In genomic region chr21:16932314-16932713, GRCh38 we compare ENCODE assay signal across 11 cellular contexts.
"Had no signal": no experiment of that assay in that cellular context is flagged by ENCODE, and none has a peak within 500 bp of the region (broad histone marks: within the 10 kb centered on the region; RNA-seq: fewer than 3 reads in every experiment).

No MANE protein-coding gene starts in this region.

- H3K4me3 ChIP-seq: GM23248 had no signal

- H3K27ac Mint-ChIP-seq: IgD-negative memory B cell had no signal

- FAIRE-seq: H1, H54, HepG2, HTR-8/SVneo had no signal

- ATAC-seq: HepG2 had no signal

- H3K9ac ChIP-seq: GM23248, KMS-11 had no signal

- H3K4me3 Mint-ChIP-seq: H9, IgD-negative memory B cell had no signal

- H3K27me3 Mint-ChIP-seq: IgD-negative memory B cell had no signal

- DNase-seq: H9, HCEC 1CT, KBM-7 had no signal

- H3K27ac ChIP-seq: GM23248, HL-60, KMS-11 had no signal
